8 cellular contexts compared by ENCODE assay signal in the genomic region with DNA sequence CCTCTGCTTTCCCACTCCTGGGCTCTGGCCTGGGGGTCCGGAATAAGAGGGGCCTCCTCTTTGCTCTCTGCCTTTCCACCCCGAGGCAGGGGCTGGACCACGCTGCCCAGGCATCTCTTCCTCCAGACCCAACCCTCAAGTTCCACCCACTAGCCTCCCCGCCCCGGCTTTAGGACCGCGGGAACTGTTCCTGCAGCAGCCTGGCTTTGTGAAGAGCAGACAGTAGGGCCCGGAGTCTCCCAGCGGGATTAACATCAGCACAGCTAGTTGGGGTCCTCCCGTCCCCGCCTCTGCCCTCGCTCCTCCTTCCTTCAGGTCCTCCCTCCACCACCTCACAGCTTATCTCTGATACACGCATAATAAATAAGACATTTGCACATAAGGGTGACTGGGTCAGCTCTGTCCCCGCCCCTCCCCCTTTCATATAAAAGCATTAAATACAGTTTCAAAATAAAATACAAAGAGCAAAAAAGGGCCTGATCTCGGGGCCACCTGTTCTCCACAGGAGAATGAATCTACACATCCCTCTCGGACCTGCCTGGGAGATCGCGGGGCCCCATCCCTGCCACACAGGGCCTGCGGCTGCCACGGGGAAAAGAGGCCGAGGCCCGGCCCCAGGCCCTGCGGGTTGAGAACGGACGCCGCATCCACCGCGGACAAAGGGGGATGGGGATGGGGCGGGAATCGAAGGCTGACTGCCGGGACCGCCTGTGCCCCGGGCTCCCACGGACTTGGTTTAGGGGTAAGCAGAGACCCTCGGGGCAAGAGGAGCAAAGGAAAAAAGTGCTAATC. TPM values are rescaled to one million over a fixed set of nuclear protein-coding genes. Genes with fewer than 3 reads are reported as not detected.
A peak's percentile ranks its signal among the peaks of the same experiment; 100 is the strongest.
DNase-seq lines count a peak whose midpoint lies in the region; ATAC-seq and TF ChIP-seq lines count a peak whose summit lies in the region.

No MANE protein-coding gene starts in this region.

- H2BK15ac ChIP-seq in mesendoderm (replicated peaks; ENCODE audit: low read depth), result no peak overlapping the region

- peaks cover 14% of the 10 kb centered on the region for H3K4me1 ChIP-seq in mesendoderm (ENCODE audit: control insufficient read depth, low read depth, low read length)
- peaks cover 19 to 53% (median 46%) of the 10 kb centered on the region in 4 donors for H3K4me1 ChIP-seq in transverse colon

- H3K9me3 ChIP-seq in transverse colon, result no peaks in the 10 kb centered on the region

- in situ Hi-C loops in transverse colon (cut with MboI; ENCODE audit: low pct_ligation_motif_present in 1 of 4, low pct_unique_long_range_greater_than_20kb in 1 of 4, low sequenced_read_pairs in 3 of 4), result loop anchor here in 1 of 4 donors (10.0 kb wide), 1 partner anchor 183 kb away; no protein-coding TSS in a partner anchor

- peak overlapping the region; percentile 89 for H3K4me3 Mint-ChIP-seq in endothelial cell (ENCODE audit: unreplicated experiment)

- no peak overlapping the region for H2BK5ac ChIP-seq in mesendoderm (ENCODE audit: low read length)

- DNase-seq in DMS153 treated with DMSO at 0.1 percent for 48 hours (lab: John Stamatoyannopoulos, UW; ENCODE audit: unreplicated experiment), result peak; percentile 15
- DNase-seq in DMS153 (lab: John Stamatoyannopoulos, UW), result no peak
- DNase-seq in endothelial cell (ENCODE audit: low spot score), result peak; percentile 35
- peak; percentile 95 for DNase-seq in mesendoderm
- peak; percentile 14 for DNase-seq in transverse colon
- no peak for DNase-seq in NCI-H128 (lab: John Stamatoyannopoulos, UW; ENCODE audit: unreplicated experiment)
- DNase-seq in amniotic stem cell (lab: John Stamatoyannopoulos, UW), result no peak

- no peak for TF ChIP-seq EP300 in transverse colon (IDR thresholded peaks at IDR 0.05; ENCODE audit: low read depth)

- peak overlapping the region; percentile 98 for H3K56ac ChIP-seq in mesendoderm (ENCODE audit: low read length)

- no peak for TF ChIP-seq POLR2A in transverse colon (IDR thresholded peaks at IDR 0.05)

- ATAC-seq in HG02885 (IDR thresholded peaks at IDR 0.05; ENCODE audit: poor library complexity, unreplicated experiment), result no peak

- H3K36me3 Mint-ChIP-seq in endothelial cell (ENCODE audit: low read depth, unreplicated experiment), result peaks cover 7% of the 10 kb centered on the region

- H4K5ac ChIP-seq in mesendoderm (ENCODE audit: low read length), result no peak overlapping the region

- H3K23ac ChIP-seq in mesendoderm (ENCODE audit: low read length), result no peak overlapping the region

- H3K4me3 ChIP-seq in mesendoderm (ENCODE audit: low read length), result peak overlapping the region; percentile 90
- H3K4me3 ChIP-seq in transverse colon, result peak overlapping the region; percentile 3 to 49 (median 40)

- H3K4me1 Mint-ChIP-seq in endothelial cell (ENCODE audit: unreplicated experiment), result peaks cover 21% of the 10 kb centered on the region

- H3K4me2 ChIP-seq in mesendoderm (ENCODE audit: low read length), result peak overlapping the region; percentile 64

- peaks cover 8% of the 10 kb centered on the region for H3K27me3 Mint-ChIP-seq in endothelial cell (ENCODE audit: unreplicated experiment)

- peak overlapping the region; percentile 52 for H3K27ac Mint-ChIP-seq in endothelial cell (ENCODE audit: unreplicated experiment)

- intact Hi-C loops in transverse colon (cut with DNase I; ENCODE audit: low total_unique reads), result loop anchor here (10.0 kb wide), 1 partner anchor 77 kb away; the partner anchor contains the start of gene RTN3

- peak overlapping the region; percentile 34 for H2BK120ac ChIP-seq in mesendoderm (ENCODE audit: low read depth, low read length)

- H3K27me3 ChIP-seq in mesendoderm (ENCODE audit: insufficient read depth, low read length, poor library complexity) (no peaks in the 10 kb centered on the region), transverse colon (no peaks in the 10 kb centered on the region)

- H2AK5ac ChIP-seq in mesendoderm (ENCODE audit: low read length), result no peak overlapping the region

- H3K9ac ChIP-seq in mesendoderm (ENCODE audit: low read length), result peak overlapping the region; percentile 99

- no peaks in the 10 kb centered on the region for H3K36me3 ChIP-seq in mesendoderm (ENCODE audit: control insufficient read depth, insufficient read depth, low read length)
- peaks cover 0 to 11% (median 0%) of the 10 kb centered on the region in 4 donors for H3K36me3 ChIP-seq in transverse colon

- peak overlapping the region; percentile 99 for H3K4ac ChIP-seq in mesendoderm (ENCODE audit: low read depth, low read length)

- no peaks in the 10 kb centered on the region for H3K9me3 Mint-ChIP-seq in endothelial cell (ENCODE audit: unreplicated experiment)

- H3K27ac ChIP-seq in mesendoderm (ENCODE audit: low read depth, low read length), result peak overlapping the region; percentile 99
- H3K27ac ChIP-seq in transverse colon, result peak overlapping the region; percentile 67 to 89 (median 82)

- H3K79me2 ChIP-seq in mesendoderm (ENCODE audit: control insufficient read depth, insufficient read depth, low read length), result peaks cover 41% of the 10 kb centered on the region

- peak overlapping the region; percentile 99 for H3K18ac ChIP-seq in mesendoderm (ENCODE audit: low read length)

- WGBS in mesendoderm (ENCODE audit: extremely low coverage, insufficient coverage, low lambda C conversion rate), result no CpG with 5 or more reads among the region's 35 CpGs
- WGBS in transverse colon (ENCODE audit: low coverage in 1 of 2), 2 donors, result 57 to 61% methylated on average over 2 to 35 of the region's 35 CpGs

- peaks cover 6% of the 10 kb centered on the region for H3K79me1 ChIP-seq in mesendoderm (ENCODE audit: low read length)

- TF ChIP-seq CTCF in endothelial cell (IDR thresholded peaks at IDR 0.05; ENCODE audit: unreplicated experiment), result no peak
- no peak for TF ChIP-seq CTCF in transverse colon (IDR thresholded peaks at IDR 0.05)

- H4K8ac ChIP-seq in mesendoderm (ENCODE audit: low read depth, low read length), result no peak overlapping the region

RNA-seq across cellular contexts. Expression of gene ZFTA, which starts 6.5 kb away (rescaled TPM):
- total RNA-seq in endothelial cell (ENCODE audit: unreplicated experiment) (41.1 TPM), transverse colon (10 to 100 TPM in 3 of 4 donors, 1 to 10 TPM in 1; 4.6 to 15.7 (median 11.0) TPM)
- polyA plus RNA-seq in mesendoderm (2013, experiment 1 of 2), result 12.0 TPM
- 12.9 TPM for polyA plus RNA-seq in mesendoderm (2013, experiment 2 of 2)

RNA-seq across cellular contexts. Expression of gene SPINDOC, which starts 51.2 kb away (rescaled TPM):
- 55.3 TPM for total RNA-seq in endothelial cell (ENCODE audit: unreplicated experiment)
- polyA plus RNA-seq in mesendoderm (2013, experiment 1 of 2), result 63.0 TPM
- 65.1 TPM for polyA plus RNA-seq in mesendoderm (2013, experiment 2 of 2)
- total RNA-seq in transverse colon, result 1 to 10 TPM; 1.5 to 9.8 (median 5.2) TPM

Comparison
In these comparisons a context has a peak if more than half of its experiments do, and no peak if none do; other contexts are left out.
1. DNase-seq: peak in DMS153 treated with DMSO at 0.1 percent for 48 hours (single experiment), endothelial cell (single experiment), mesendoderm (single experiment) and transverse colon (single experiment); none in DMS153 (single experiment), NCI-H128 (single experiment) and amniotic stem cell (single experiment).